In the genomic region with DNA sequence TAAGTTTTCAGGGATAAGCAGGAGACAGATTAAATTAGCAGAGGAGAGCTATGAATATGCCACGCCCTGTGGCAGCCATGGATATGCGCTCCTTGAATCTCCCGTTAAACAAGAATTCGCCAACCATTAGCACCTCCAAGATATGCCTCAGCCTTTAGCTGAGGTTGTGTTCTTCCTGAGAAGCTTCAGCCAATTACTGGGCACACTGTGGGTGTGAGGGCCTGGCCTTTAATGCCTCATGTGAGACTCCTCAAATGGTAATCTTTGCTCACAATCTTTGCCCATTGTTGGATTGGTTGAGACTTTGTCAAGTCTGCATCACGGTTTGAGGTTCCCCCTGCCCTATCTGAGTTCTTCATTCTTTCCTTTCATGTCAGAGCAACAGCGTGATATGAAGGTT, we compare ENCODE assay signal across 23 cellular contexts.
DNase-seq lines count a peak whose midpoint lies in the region; ATAC-seq, FAIRE-seq and TF ChIP-seq lines count a peak whose summit lies in the region.
"Had no signal": no experiment of that assay in that cellular context is flagged by ENCODE, and none has a peak within 500 bp of the region (broad histone marks: within the 10 kb centered on the region; RNA-seq: fewer than 3 reads in every experiment).

No MANE protein-coding gene starts in this region.

- H3K23ac ChIP-seq in trophoblast cell (ENCODE audit: low read length), result no peak overlapping the region

- intact Hi-C loops in activated CD8-positive, alpha-beta T cell treated with anti-CD3 and anti-CD28 coated beads for 36 hours (cut with micrococcal nuclease), result no loop called here
- intact Hi-C loops in K562 (cut with micrococcal nuclease) (no loop called here), colonic mucosa (cut with DNase I) (loop anchor here (10.0 kb wide), 1 partner anchor 256 kb away; the partner anchor contains the start of gene BBX)

- H3K4me1 ChIP-seq in K562 (replicated peaks in 1 of 2; ENCODE audit: control insufficient read depth in 2 of 2, insufficient read depth in 2 of 2, low read length in 2 of 2) (no peaks in the 10 kb centered on the region), trophoblast cell (ENCODE audit: control insufficient read depth in 1 of 2, insufficient read depth in 2 of 2, low read length in 2 of 2) (peaks cover under 1% of the 10 kb centered on the region in 2 experiments), colonic mucosa (no peaks in the 10 kb centered on the region)
- H3K4me1 ChIP-seq: BLaER1 treated with 17β-estradiol and CSF1 and Interleukin-3, amounts not matched to agents 10 nM and 100 nM had no signal

- no peak overlapping the region for H3K27ac Mint-ChIP-seq in activated CD8-positive, alpha-beta T cell treated with anti-CD3 and anti-CD28 coated beads for 36 hours
- no peak overlapping the region for H3K27ac Mint-ChIP-seq in activated CD8-positive, alpha-beta T cell treated with anti-CD3 and anti-CD28 coated beads, Interleukin-2, amount 10 ng/mL, durations not matched to agents 7 days and 5 days
- H3K27ac Mint-ChIP-seq: CD8-positive, alpha-beta T cell had no signal

- no peak overlapping the region for H3K4ac ChIP-seq in trophoblast cell (ENCODE audit: low read depth, low read length)

- POLR2A ChIA-PET in activated CD8-positive, alpha-beta T cell treated with anti-CD3 and anti-CD28 coated beads for 36 hours (lab: Charles Lee), result no interaction called here
- POLR2A ChIA-PET in activated CD8-positive, alpha-beta T cell treated with anti-CD3 and anti-CD28 coated beads, Interleukin-2, amount 10 ng/mL, durations not matched to agents 7 days and 5 days (lab: Charles Lee), result no interaction called here
- POLR2A ChIA-PET in K562 (lab: Yijun Ruan, JAX), result no interaction called here

- no peaks in the 10 kb centered on the region for H3K36me3 ChIP-seq in K562 (ENCODE audit: control insufficient read depth, insufficient read depth, low read length)
- no peaks in the 10 kb centered on the region for H3K36me3 ChIP-seq in trophoblast cell (ENCODE audit: control insufficient read depth in 1 of 2, insufficient read depth in 2 of 2, low read length in 2 of 2)
- no peaks in the 10 kb centered on the region for H3K36me3 ChIP-seq in colonic mucosa
- H3K36me3 ChIP-seq: BLaER1 treated with 17β-estradiol and CSF1 and Interleukin-3, amounts not matched to agents 10 nM and 100 nM; SJSA1 had no signal

- no peak overlapping the region for H4K8ac ChIP-seq in trophoblast cell (ENCODE audit: low read depth, low read length)

- H3K79me1 ChIP-seq in trophoblast cell (ENCODE audit: low read length), result peaks cover 4% of the 10 kb centered on the region

- no peaks in the 10 kb centered on the region for H3K9me3 ChIP-seq in K562 (replicated peaks; ENCODE audit: control insufficient read depth, insufficient read depth, low read depth, low read length)
- H3K9me3 ChIP-seq in trophoblast cell (ENCODE audit: insufficient read depth, low read depth, low read length), result no peaks in the 10 kb centered on the region
- no peaks in the 10 kb centered on the region for H3K9me3 ChIP-seq in colonic mucosa
- H3K9me3 ChIP-seq: BLaER1 treated with 17β-estradiol and CSF1 and Interleukin-3, amounts not matched to agents 10 nM and 100 nM; SJSA1 had no signal

- H3K4me1 Mint-ChIP-seq in activated CD8-positive, alpha-beta T cell treated with anti-CD3 and anti-CD28 coated beads for 36 hours (ENCODE audit: low read depth), result peaks cover 4% of the 10 kb centered on the region
- no peaks in the 10 kb centered on the region for H3K4me1 Mint-ChIP-seq in activated CD8-positive, alpha-beta T cell treated with anti-CD3 and anti-CD28 coated beads, Interleukin-2, amount 10 ng/mL, durations not matched to agents 7 days and 5 days (ENCODE audit: low read depth)
- H3K4me1 Mint-ChIP-seq in activated T-cell treated with anti-CD3 and anti-CD28 coated beads, Interleukin-2, amount 50 U/mL, for 4 hours (ENCODE audit: low read depth), result no peaks in the 10 kb centered on the region

- H3K27ac ChIP-seq in K562 (ENCODE audit: extremely low read depth, low read depth, low read length) (no peak overlapping the region), trophoblast cell (ENCODE audit: low read depth, low read length) (no peak overlapping the region), colonic mucosa (no peak overlapping the region)
- H3K27ac ChIP-seq: BLaER1 treated with 17β-estradiol and CSF1 and Interleukin-3, amounts not matched to agents 10 nM and 100 nM; SJSA1 had no signal

- H3K9me3 Mint-ChIP-seq in activated CD8-positive, alpha-beta T cell treated with anti-CD3 and anti-CD28 coated beads for 36 hours, result no peaks in the 10 kb centered on the region
- no peaks in the 10 kb centered on the region for H3K9me3 Mint-ChIP-seq in activated CD8-positive, alpha-beta T cell treated with anti-CD3 and anti-CD28 coated beads, Interleukin-2, amount 10 ng/mL, durations not matched to agents 7 days and 5 days (ENCODE audit: insufficient read depth)
- H3K9me3 Mint-ChIP-seq in activated T-cell treated with anti-CD3 and anti-CD28 coated beads, Interleukin-2, amount 50 U/mL, for 4 hours, result no peaks in the 10 kb centered on the region
- H3K9me3 Mint-ChIP-seq: CD8-positive, alpha-beta T cell had no signal

- TF ChIP-seq POLR2A in K562 (conservative IDR thresholded peaks at IDR 0.05), result no peak

- H3K27me3 ChIP-seq in K562 (ENCODE audit: control insufficient read depth in 2 of 2, insufficient read depth in 2 of 2, low read length in 2 of 2) (no peaks in the 10 kb centered on the region), trophoblast cell (ENCODE audit: insufficient read depth, low read length) (no peaks in the 10 kb centered on the region), colonic mucosa (no peaks in the 10 kb centered on the region)
- H3K27me3 ChIP-seq: BLaER1 treated with 17β-estradiol and CSF1 and Interleukin-3, amounts not matched to agents 10 nM and 100 nM; SJSA1 had no signal

- no peak overlapping the region for H3K4me3 Mint-ChIP-seq in activated CD8-positive, alpha-beta T cell treated with anti-CD3 and anti-CD28 coated beads for 36 hours
- no peak overlapping the region for H3K4me3 Mint-ChIP-seq in activated CD8-positive, alpha-beta T cell treated with anti-CD3 and anti-CD28 coated beads, Interleukin-2, amount 10 ng/mL, durations not matched to agents 7 days and 5 days
- H3K4me3 Mint-ChIP-seq in activated T-cell treated with anti-CD3 and anti-CD28 coated beads, Interleukin-2, amount 50 U/mL, for 4 hours, result no peak overlapping the region
- H3K4me3 Mint-ChIP-seq: CD8-positive, alpha-beta T cell had no signal

- ATAC-seq in activated CD8-positive, alpha-beta T cell treated with anti-CD3 and anti-CD28 coated beads for 36 hours, result peak; percentile 27
- no peak for ATAC-seq in activated CD8-positive, alpha-beta T cell treated with anti-CD3 and anti-CD28 coated beads, Interleukin-2, amount 10 ng/mL, durations not matched to agents 7 days and 5 days
- no peak for ATAC-seq in K562
- no peak for ATAC-seq in activated T-cell treated with anti-CD3 and anti-CD28 coated beads, Interleukin-2, amount 50 U/mL, for 4 hours
- ATAC-seq: CD8-positive, alpha-beta T cell; Right ventricle myocardium inferior had no signal

- H3K79me2 ChIP-seq in K562 (ENCODE audit: control insufficient read depth, insufficient read depth, low read length), result no peaks in the 10 kb centered on the region
- peaks cover under 1% of the 10 kb centered on the region for H3K79me2 ChIP-seq in trophoblast cell (ENCODE audit: control insufficient read depth, insufficient read depth, low read length, poor library complexity)

- peak overlapping the region; percentile 34 for H2BK12ac ChIP-seq in trophoblast cell (ENCODE audit: low read length)

- no peak overlapping the region for H4K91ac ChIP-seq in trophoblast cell (ENCODE audit: low read depth, low read length)

- peak; percentile 7 for DNase-seq in activated CD8-positive, alpha-beta T cell treated with anti-CD3 and anti-CD28 coated beads for 36 hours
- no peak for DNase-seq in activated CD8-positive, alpha-beta T cell treated with anti-CD3 and anti-CD28 coated beads, Interleukin-2, amount 10 ng/mL, durations not matched to agents 7 days and 5 days
- peak; percentile 78 for DNase-seq in OCI-M1 (lab: John Stamatoyannopoulos, UW)
- no peak for DNase-seq in K562 (ENCODE audit: extremely low read depth in 1 of 4, low spot score in 3 of 4)
- no peak for DNase-seq in trophoblast cell
- DNase-seq in activated T-cell treated with anti-CD3 and anti-CD28 coated beads, Interleukin-2, amount 50 U/mL, for 4 hours, result no peak
- no peak for DNase-seq in anterior cingulate cortex (lab: John Stamatoyannopoulos, UW)
- DNase-seq in colonic mucosa, result no peak
- DNase-seq: 8988T; Calu3; CD8-positive, alpha-beta T cell; DMS153; GF-D8; NCI-H1417 treated with DMSO at 0.1 percent for 48 hours; NCI-H187; NCI-H2107; NCI-H446 treated with DMSO at 0.1 percent for 48 hours; NCI-H526 treated with DMSO at 0.1 percent for 48 hours had no signal

- TF ChIP-seq RAD21 in K562 (CRISPR knock-in tag; conservative IDR thresholded peaks at IDR 0.05 in 1 of 2, IDR thresholded peaks at IDR 0.05 in 1 of 2), result no peak

- H4K12ac ChIP-seq in trophoblast cell (ENCODE audit: low read depth, low read length), result no peak overlapping the region

- H3K9ac ChIP-seq in K562 (ENCODE audit: insufficient read depth in 1 of 2, low read depth in 2 of 2, low read length in 2 of 2) (no peak overlapping the region), trophoblast cell (ENCODE audit: low read length) (no peak overlapping the region), colonic mucosa (ENCODE audit: low read depth in 2 of 2, low read length in 2 of 2) (no peak overlapping the region)
- H3K9ac ChIP-seq: BLaER1 treated with 17β-estradiol and CSF1 and Interleukin-3, amounts not matched to agents 10 nM and 100 nM had no signal

- no TSS peak for BruUV-seq in K562 (replicated peaks; lab: Mats Ljungman, UMichigan)

- no peaks in the 10 kb centered on the region for H4K20me1 ChIP-seq in K562 (replicated peaks; ENCODE audit: control insufficient read depth, insufficient read depth, low read length)
- H4K20me1 ChIP-seq: BLaER1 treated with 17β-estradiol and CSF1 and Interleukin-3, amounts not matched to agents 10 nM and 100 nM had no signal

- H3K14ac ChIP-seq in trophoblast cell (ENCODE audit: low read length), result no peak overlapping the region

- no peak overlapping the region for H3K18ac ChIP-seq in trophoblast cell (ENCODE audit: low read length)

- H3K4me3 ChIP-seq in K562, result no peak overlapping the region
- H3K4me3 ChIP-seq in trophoblast cell (ENCODE audit: low read depth, low read length), result no peak overlapping the region
- no peak overlapping the region for H3K4me3 ChIP-seq in colonic mucosa
- H3K4me3 ChIP-seq: BLaER1 treated with 17β-estradiol and CSF1 and Interleukin-3, amounts not matched to agents 10 nM and 100 nM; SJSA1 had no signal

- no peak for FAIRE-seq in K562 (lab: Jason Lieb, UNC)
- FAIRE-seq: GM19239, HTR-8/SVneo had no signal

- no peak overlapping the region for H3K4me2 ChIP-seq in K562 (ENCODE audit: insufficient read depth, low read length)
- no peak overlapping the region for H3K4me2 ChIP-seq in trophoblast cell (ENCODE audit: low read length)
- H3K4me2 ChIP-seq: BLaER1 treated with 17β-estradiol and CSF1 and Interleukin-3, amounts not matched to agents 10 nM and 100 nM had no signal

- H3K36me3 Mint-ChIP-seq in activated CD8-positive, alpha-beta T cell treated with anti-CD3 and anti-CD28 coated beads for 36 hours (ENCODE audit: low read depth), result no peaks in the 10 kb centered on the region
- H3K36me3 Mint-ChIP-seq in activated CD8-positive, alpha-beta T cell treated with anti-CD3 and anti-CD28 coated beads, Interleukin-2, amount 10 ng/mL, durations not matched to agents 7 days and 5 days (ENCODE audit: low read depth), result no peaks in the 10 kb centered on the region
- H3K36me3 Mint-ChIP-seq in activated T-cell treated with anti-CD3 and anti-CD28 coated beads, Interleukin-2, amount 50 U/mL, for 4 hours (ENCODE audit: insufficient read depth), result no peaks in the 10 kb centered on the region
- H3K36me3 Mint-ChIP-seq: CD8-positive, alpha-beta T cell had no signal

- H2AK5ac ChIP-seq in trophoblast cell (ENCODE audit: low read length), result no peak overlapping the region

- TF ChIP-seq EP300 in K562 (IDR thresholded peaks at IDR 0.05; ENCODE audit: low read length), result no peak

- TF ChIP-seq CTCF in activated CD8-positive, alpha-beta T cell treated with anti-CD3 and anti-CD28 coated beads for 36 hours (IDR thresholded peaks at IDR 0.05), result no peak
- no peak for TF ChIP-seq CTCF in K562 (IDR thresholded peaks at IDR 0.05 in 2 of 3, conservative IDR thresholded peaks at IDR 0.05 in 1 of 3; ENCODE audit: insufficient read depth in 2 of 3, low read depth in 1 of 3, low read length in 3 of 3)
- no peak for TF ChIP-seq CTCF in colonic mucosa (IDR thresholded peaks at IDR 0.05)

- CTCF ChIA-PET in activated CD8-positive, alpha-beta T cell treated with anti-CD3 and anti-CD28 coated beads for 36 hours (lab: Charles Lee), result interaction anchor here (1.1 to 3.0 kb wide), 2 partner anchors 18 to 152 kb away, joined by 3 to 20 read pairs; no protein-coding TSS in a partner anchor
- CTCF ChIA-PET in activated CD8-positive, alpha-beta T cell treated with anti-CD3 and anti-CD28 coated beads, Interleukin-2, amount 10 ng/mL, durations not matched to agents 7 days and 5 days (lab: Charles Lee), result interaction anchor here (0.9 to 2.9 kb wide), 3 partner anchors 32 to 248 kb away, joined by 3 to 17 read pairs (median 3); no protein-coding TSS in a partner anchor
- CTCF ChIA-PET in K562 (lab: Yijun Ruan, JAX; ENCODE audit: low intra/inter-chr PET ratio), result no interaction called here

- H2BK5ac ChIP-seq in trophoblast cell (ENCODE audit: low read depth, low read length, poor library complexity), result no peak overlapping the region

- WGBS in K562 (ENCODE audit: insufficient coverage, low coverage, missing lambda C conversion rate), result 3% methylated on average over 6 of the region's 6 CpGs
- WGBS in trophoblast cell (ENCODE audit: extremely low coverage, insufficient coverage, insufficient read length), result no CpG with 5 or more reads among the region's 6 CpGs

- in situ Hi-C loops in K562 (cut with MboI), result no loop called here

- peaks cover 10% of the 10 kb centered on the region for H3K27me3 Mint-ChIP-seq in activated CD8-positive, alpha-beta T cell treated with anti-CD3 and anti-CD28 coated beads for 36 hours
- H3K27me3 Mint-ChIP-seq in activated CD8-positive, alpha-beta T cell treated with anti-CD3 and anti-CD28 coated beads, Interleukin-2, amount 10 ng/mL, durations not matched to agents 7 days and 5 days (ENCODE audit: low read depth), result peaks cover 18% of the 10 kb centered on the region
- H3K27me3 Mint-ChIP-seq in activated T-cell treated with anti-CD3 and anti-CD28 coated beads, Interleukin-2, amount 50 U/mL, for 4 hours (ENCODE audit: low read depth), result peaks cover 4% of the 10 kb centered on the region

- H2BK120ac ChIP-seq in trophoblast cell (ENCODE audit: insufficient read depth, low read length, poor library complexity), result no peak overlapping the region

- H2AFZ ChIP-seq in K562 (ENCODE audit: low read depth, low read length), result 0 out of 2 replicates have a peak overlapping the region, but pooled peaks have one; percentile 23
- no peak overlapping the region for H2AFZ ChIP-seq in trophoblast cell (ENCODE audit: insufficient read depth, low read length, poor library complexity)

- H3K9me1 ChIP-seq in K562 (ENCODE audit: control insufficient read depth, insufficient read depth, low read length), result no peaks in the 10 kb centered on the region

Comparison
In these comparisons a context has a peak if more than half of its experiments do, and no peak if none do; other contexts are left out.
1. DNase-seq: peak in activated CD8-positive, alpha-beta T cell treated with anti-CD3 and anti-CD28 coated beads for 36 hours (single experiment) and OCI-M1 (single experiment); none in activated CD8-positive, alpha-beta T cell treated with anti-CD3 and anti-CD28 coated beads, Interleukin-2, amount 10 ng/mL, durations not matched to agents 7 days and 5 days (single experiment), K562 (0 of 4), trophoblast cell (0 of 2), activated T-cell treated with anti-CD3 and anti-CD28 coated beads, Interleukin-2, amount 50 U/mL, for 4 hours (single experiment), anterior cingulate cortex (0 of 58) and colonic mucosa (single experiment).